1 cellular context compared by ENCODE assay signal in the genomic region with DNA sequence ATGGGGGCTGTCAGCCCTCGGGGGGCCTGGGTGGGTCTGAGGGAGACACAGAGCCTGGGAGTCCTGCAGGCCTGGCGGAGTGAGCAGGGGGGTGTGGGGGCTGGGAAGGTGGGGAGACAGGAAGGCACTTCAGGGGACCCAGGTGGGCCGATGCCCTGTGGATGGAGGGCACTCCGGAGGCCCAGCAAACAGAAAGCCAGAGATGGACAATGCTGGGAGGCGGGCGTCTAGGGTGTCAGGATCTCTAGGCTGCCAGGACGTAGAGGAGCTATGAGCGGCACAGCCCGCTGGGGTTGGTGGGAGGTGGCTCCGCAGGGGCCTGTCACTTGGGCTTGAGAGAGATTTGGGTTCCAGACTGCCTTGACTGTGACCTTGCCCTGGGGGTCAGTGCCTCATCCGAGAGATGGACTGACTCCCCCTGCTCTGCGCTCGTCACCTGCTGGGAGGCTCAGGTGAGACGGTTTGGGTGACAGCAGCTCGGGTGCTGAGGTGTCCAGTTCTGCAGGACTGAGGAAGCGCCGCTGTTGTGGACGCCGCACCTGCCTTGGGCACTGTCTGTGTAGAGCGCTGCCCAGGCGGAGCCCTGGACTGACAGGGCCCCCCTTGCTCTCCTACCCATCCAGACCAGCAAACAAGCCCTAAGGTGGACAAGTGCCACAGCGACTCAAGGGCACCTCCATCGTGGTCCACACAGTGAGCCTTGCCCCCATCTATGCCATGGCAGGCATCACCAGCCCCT.
TF ChIP-seq lines count a peak whose summit lies in the region.

No MANE protein-coding gene starts in this region.

TF ChIP-seq in H1, 55 proteins besides CTCF, POLR2A, EP300 and RAD21:
- TF ChIP-seq, protein P1, sequence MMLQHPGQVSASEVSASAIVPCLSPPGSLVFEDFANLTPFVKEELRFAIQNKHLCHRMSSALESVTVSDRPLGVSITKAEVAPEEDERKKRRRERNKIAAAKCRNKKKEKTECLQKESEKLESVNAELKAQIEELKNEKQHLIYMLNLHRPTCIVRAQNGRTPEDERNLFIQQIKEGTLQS (IDR thresholded peaks at IDR 0.05; ENCODE audit: insufficient read depth, low read depth, low read length): no peak
- TF ChIP-seq KDM1A (IDR thresholded peaks at IDR 0.05; ENCODE audit: borderline replicate concordance, low read length): no peak
- TF ChIP-seq NANOG (IDR thresholded peaks at IDR 0.05; ENCODE audit: insufficient read depth, low read depth, low read length, poor library complexity, severe bottlenecking): no peak
- TF ChIP-seq HDAC2 (IDR thresholded peaks at IDR 0.05; ENCODE audit: borderline replicate concordance in 1 of 2, low read depth in 2 of 2, low read length in 2 of 2): no peak
- TF ChIP-seq KDM5A (IDR thresholded peaks at IDR 0.05; ENCODE audit: low read length): no peak
- TF ChIP-seq EZH2 (IDR thresholded peaks at IDR 0.05; ENCODE audit: low read depth, low read length, severe bottlenecking): no peak
- no peak for TF ChIP-seq BRCA1 (IDR thresholded peaks at IDR 0.05; ENCODE audit: low read depth, low read length)
- TF ChIP-seq TAF1 (IDR thresholded peaks at IDR 0.05; ENCODE audit: low read depth, low read length): no peak
- no peak for TF ChIP-seq CHD2 (IDR thresholded peaks at IDR 0.05; ENCODE audit: low read length)
- no peak for TF ChIP-seq CTBP2 (IDR thresholded peaks at IDR 0.05; ENCODE audit: borderline replicate concordance, insufficient read depth, insufficient read length, low read length)
- no peak for TF ChIP-seq GTF2F1 (IDR thresholded peaks at IDR 0.05; ENCODE audit: borderline replicate concordance, low read depth, low read length)
- TF ChIP-seq POU5F1 (IDR thresholded peaks at IDR 0.05; ENCODE audit: low read depth, low read length): no peak
- TF ChIP-seq TEAD4 (IDR thresholded peaks at IDR 0.05; ENCODE audit: low read depth, low read length): no peak
- TF ChIP-seq CHD1 (IDR thresholded peaks at IDR 0.05; ENCODE audit: low read depth, low read length): no peak
- no peak for TF ChIP-seq RFX5 (IDR thresholded peaks at IDR 0.05; ENCODE audit: borderline replicate concordance, low read depth, low read length)
- TF ChIP-seq, protein P2, sequence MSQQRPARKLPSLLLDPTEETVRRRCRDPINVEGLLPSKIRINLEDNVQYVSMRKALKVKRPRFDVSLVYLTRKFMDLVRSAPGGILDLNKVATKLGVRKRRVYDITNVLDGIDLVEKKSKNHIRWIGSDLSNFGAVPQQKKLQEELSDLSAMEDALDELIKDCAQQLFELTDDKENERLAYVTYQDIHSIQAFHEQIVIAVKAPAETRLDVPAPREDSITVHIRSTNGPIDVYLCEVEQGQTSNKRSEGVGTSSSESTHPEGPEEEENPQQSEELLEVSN (IDR thresholded peaks at IDR 0.05): no peak
- TF ChIP-seq SIN3A (conservative IDR thresholded peaks at IDR 0.05 in 1 of 2, IDR thresholded peaks at IDR 0.05 in 1 of 2; ENCODE audit: low read depth in 1 of 2, low read length in 2 of 2): no peak
- no peak for TF ChIP-seq FOSL1 (IDR thresholded peaks at IDR 0.05; ENCODE audit: insufficient read depth, low read depth, low read length)
- TF ChIP-seq MAFK (IDR thresholded peaks at IDR 0.05; ENCODE audit: low read depth, low read length): no peak
- no peak for TF ChIP-seq ZNF274 (IDR thresholded peaks at IDR 0.05; ENCODE audit: borderline replicate concordance, extremely low read depth, low read length)
